14 cellular contexts compared by ENCODE assay signal in genomic region chr10:28304032-28304571, GRCh38. TPM values are rescaled to one million over a fixed set of nuclear protein-coding genes. Genes with fewer than 3 reads are reported as not detected.
A peak's percentile ranks its signal among the peaks of the same experiment; 100 is the strongest.
DNase-seq lines count a peak whose midpoint lies in the region; FAIRE-seq and TF ChIP-seq lines count a peak whose summit lies in the region.
"Had no signal": no experiment of that assay in that cellular context is flagged by ENCODE, and none has a peak within 500 bp of the region (broad histone marks: within the 10 kb centered on the region; RNA-seq: fewer than 3 reads in every experiment).

No MANE protein-coding gene starts in this region.

- dilution Hi-C loops in endothelial cell of umbilical vein (cut with MboI; ENCODE audit: extremely low pct_ligation_motif_present, low sequenced_read_pairs), result no loop called here

- H3K4me3 Mint-ChIP-seq in activated CD4-positive, alpha-beta T cell treated with anti-CD3 and anti-CD28 coated beads, Interleukin-2, amount 10 ng/mL, durations not matched to agents 7 days and 5 days, result peak overlapping the region; percentile 93

- no peak for FAIRE-seq in endothelial cell of umbilical vein (lab: Jason Lieb, UNC)
- FAIRE-seq: HTR-8/SVneo had no signal

- no peaks in the 10 kb centered on the region for H3K9me3 Mint-ChIP-seq in activated CD4-positive, alpha-beta T cell treated with anti-CD3 and anti-CD28 coated beads, Interleukin-2, amount 10 ng/mL, durations not matched to agents 7 days and 5 days

- peaks cover 6% of the 10 kb centered on the region for H3K4me1 ChIP-seq in endothelial cell of umbilical vein (ENCODE audit: control insufficient read depth, extremely low read depth, insufficient read depth, low read length)
- H3K4me1 ChIP-seq in rectal smooth muscle tissue (ENCODE audit: control insufficient read depth, insufficient read depth, low read length), result no peaks in the 10 kb centered on the region

- H3K27me3 Mint-ChIP-seq in activated CD4-positive, alpha-beta T cell treated with anti-CD3 and anti-CD28 coated beads, Interleukin-2, amount 10 ng/mL, durations not matched to agents 7 days and 5 days, result peaks cover 30% of the 10 kb centered on the region

- intact Hi-C loops in endothelial cell of umbilical vein (cut with micrococcal nuclease) (loop anchor here (5.0 kb wide), 1 partner anchor 217 kb away; no protein-coding TSS in a partner anchor), lower leg skin (cut with DNase I; ENCODE audit: low total_unique reads) (no loop called here)

- H3K27me3 ChIP-seq in endothelial cell of umbilical vein (ENCODE audit: control insufficient read depth in 2 of 2, insufficient read depth in 2 of 2, low read length in 2 of 2) (peaks cover 27 to 42% of the 10 kb centered on the region in 2 experiments), rectal smooth muscle tissue (ENCODE audit: control insufficient read depth, insufficient read depth, low read length) (no peaks in the 10 kb centered on the region)
- H3K27me3 ChIP-seq: Peyer's patch had no signal

- no peak for DNase-seq in activated CD4-positive, alpha-beta T cell treated with anti-CD3 and anti-CD28 coated beads, Interleukin-2, amount 10 ng/mL, durations not matched to agents 7 days and 5 days
- DNase-seq in activated CD4-positive, alpha-beta T cell treated with anti-CD3 and anti-CD28 coated beads, Interleukin-2, amount 50 U/mL, for 4 hours, result no peak
- DNase-seq in NOMO-1 treated with DMSO at 0.1 percent for 48 hours (lab: John Stamatoyannopoulos, UW; ENCODE audit: unreplicated experiment) (peak; percentile 56), endothelial cell of umbilical vein (ENCODE audit: low read depth, low spot score) (no peak), lower leg skin (ENCODE audit: low spot score in 2 of 2) (no peak), NCI-H1105 (lab: John Stamatoyannopoulos, UW) (no peak), iPS-NIHi7 (ENCODE audit: extremely low spot score) (no peak)
- DNase-seq: activated gamma-delta T cell; foreskin fibroblast; NCI-H187 treated with DMSO at 0.1 percent for 48 hours; Peyer's patch; stimulated activated CD4-positive, alpha-beta T cell treated with anti-CD3 and anti-CD28 coated beads, Interleukin-4, amount 100 ng/mL, for 24 hours had no signal

- BruUV-seq in endothelial cell of umbilical vein (replicated peaks; lab: Mats Ljungman, UMichigan), result no TSS peak

- H3K36me3 Mint-ChIP-seq in activated CD4-positive, alpha-beta T cell treated with anti-CD3 and anti-CD28 coated beads, Interleukin-2, amount 10 ng/mL, durations not matched to agents 7 days and 5 days (ENCODE audit: low read depth), result no peaks in the 10 kb centered on the region

- no peak overlapping the region for H3K27ac ChIP-seq in endothelial cell of umbilical vein (ENCODE audit: insufficient read depth, low read depth, low read length)
- no peak overlapping the region for H3K27ac ChIP-seq in rectal smooth muscle tissue (ENCODE audit: low read depth, low read length)

- H2AFZ ChIP-seq in endothelial cell of umbilical vein (ENCODE audit: low read depth, low read length), result no peak overlapping the region

- H3K4me1 Mint-ChIP-seq in activated CD4-positive, alpha-beta T cell treated with anti-CD3 and anti-CD28 coated beads, Interleukin-2, amount 10 ng/mL, durations not matched to agents 7 days and 5 days, result peaks cover 52% of the 10 kb centered on the region

- 47 to 52% methylated on average over 3 of the region's 3 CpGs for WGBS in lower leg skin, 2 donors

- H3K9me3 ChIP-seq in endothelial cell of umbilical vein (replicated peaks; ENCODE audit: control insufficient read depth, insufficient read depth, low read length), result no peaks in the 10 kb centered on the region
- H3K9me3 ChIP-seq: Peyer's patch had no signal

- TF ChIP-seq POLR2A in endothelial cell of umbilical vein (IDR thresholded peaks at IDR 0.05; ENCODE audit: low read depth, low read length) (no peak), lower leg skin (IDR thresholded peaks at IDR 0.05) (no peak)

- H3K9me1 ChIP-seq in endothelial cell of umbilical vein (replicated peaks; ENCODE audit: control insufficient read depth, extremely low read depth, insufficient read depth, low read length), result no peaks in the 10 kb centered on the region

- CTCF ChIA-PET in activated CD4-positive, alpha-beta T cell treated with anti-CD3 and anti-CD28 coated beads, Interleukin-2, amount 10 ng/mL, durations not matched to agents 7 days and 5 days (lab: Charles Lee), result interaction anchor here (1.1 to 3.4 kb wide), 4 partner anchors 14 to 77 kb away, joined by 4 to 18 read pairs (median 10); no protein-coding TSS in a partner anchor
- CTCF ChIA-PET in endothelial cell of umbilical vein (lab: Charles Lee), result interaction anchor here (1.4 to 2.1 kb wide), 3 partner anchors 8 to 83 kb away, joined by 3 to 12 read pairs (median 4); no protein-coding TSS in a partner anchor

- H3K27ac Mint-ChIP-seq in activated CD4-positive, alpha-beta T cell treated with anti-CD3 and anti-CD28 coated beads, Interleukin-2, amount 10 ng/mL, durations not matched to agents 7 days and 5 days, result no peak overlapping the region

- no peaks in the 10 kb centered on the region for H4K20me1 ChIP-seq in endothelial cell of umbilical vein (replicated peaks; ENCODE audit: control insufficient read depth, extremely low read depth, insufficient read depth, low read length)

- H3K9ac ChIP-seq in endothelial cell of umbilical vein (replicated peaks; ENCODE audit: extremely low read depth, insufficient read depth, low read length), result no peak overlapping the region
- no peak overlapping the region for H3K9ac ChIP-seq in rectal smooth muscle tissue (ENCODE audit: low read length)

- TF ChIP-seq CTCF in endothelial cell of umbilical vein (IDR thresholded peaks at IDR 0.05; ENCODE audit: extremely low read depth in 1 of 2, insufficient read depth in 1 of 2, low read depth in 1 of 2, low read length in 2 of 2) (no peak), lower leg skin (IDR thresholded peaks at IDR 0.05) (no peak)

- POLR2A ChIA-PET in activated CD4-positive, alpha-beta T cell treated with anti-CD3 and anti-CD28 coated beads, Interleukin-2, amount 10 ng/mL, durations not matched to agents 7 days and 5 days (lab: Charles Lee), result interaction anchor here (0.6 kb wide), 1 partner anchor 37 kb away, joined by 3 read pairs; no protein-coding TSS in a partner anchor
- POLR2A ChIA-PET in endothelial cell of umbilical vein (lab: Charles Lee), result no interaction called here

- H3K79me2 ChIP-seq in endothelial cell of umbilical vein (ENCODE audit: control insufficient read depth, insufficient read depth, low read length), result no peaks in the 10 kb centered on the region

- no peak overlapping the region for H3K4me2 ChIP-seq in endothelial cell of umbilical vein (ENCODE audit: insufficient read depth, low read length)

- H3K36me3 ChIP-seq in endothelial cell of umbilical vein (ENCODE audit: control insufficient read depth in 2 of 2, extremely low read depth in 1 of 2, insufficient read depth in 2 of 2, low read length in 2 of 2) (no peaks in the 10 kb centered on the region), rectal smooth muscle tissue (ENCODE audit: control insufficient read depth, insufficient read depth, low read length) (no peaks in the 10 kb centered on the region)
- H3K36me3 ChIP-seq: Peyer's patch had no signal

- no peak overlapping the region for H3K4me3 ChIP-seq in endothelial cell of umbilical vein (replicated peaks in 1 of 3; ENCODE audit: insufficient read depth in 1 of 3, low read depth in 1 of 3, low read length in 3 of 3)
- peak overlapping the region; percentile 78 for H3K4me3 ChIP-seq in rectal smooth muscle tissue (ENCODE audit: low read length)
- no peak overlapping the region for H3K4me3 ChIP-seq in lower leg skin (ENCODE audit: low read depth, poor library complexity, severe bottlenecking)

TF ChIP-seq in endothelial cell of umbilical vein, 7 proteins besides CTCF, POLR2A, EP300 and RAD21:
- TF ChIP-seq POLR2AphosphoS5 (IDR thresholded peaks at IDR 0.05; ENCODE audit: insufficient read depth, low read depth, low read length) (no peak), MYC (IDR thresholded peaks at IDR 0.05; ENCODE audit: low read depth, low read length) (no peak), JUN (IDR thresholded peaks at IDR 0.05; ENCODE audit: borderline replicate concordance, insufficient read depth, insufficient read length, low read depth) (no peak), GATA2 (IDR thresholded peaks at IDR 0.05; ENCODE audit: insufficient read depth, insufficient read length, low read depth, low read length) (no peak), EZH2 (IDR thresholded peaks at IDR 0.05; ENCODE audit: borderline replicate concordance, low read depth, low read length, severe bottlenecking) (peak; percentile 6)
- TF ChIP-seq, protein P1, sequence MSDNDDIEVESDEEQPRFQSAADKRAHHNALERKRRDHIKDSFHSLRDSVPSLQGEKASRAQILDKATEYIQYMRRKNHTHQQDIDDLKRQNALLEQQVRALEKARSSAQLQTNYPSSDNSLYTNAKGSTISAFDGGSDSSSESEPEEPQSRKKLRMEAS (IDR thresholded peaks at IDR 0.05; ENCODE audit: insufficient read depth, insufficient read length), result no peak
TF ChIP-seq in endothelial cell of umbilical vein: peak in this region for 1.

RNA-seq across cellular contexts. Expression of gene MPP7, which starts 1.2 kb away (rescaled TPM):
- 10 to 100 TPM; 18.7 to 20.2 TPM for total RNA-seq in activated CD4-positive, alpha-beta T cell treated with anti-CD3 and anti-CD28 coated beads, Interleukin-2, amount 10 ng/mL, durations not matched to agents 7 days and 5 days
- total RNA-seq in endothelial cell of umbilical vein (0.73 and 1.0 TPM in 2 replicates), lower leg skin (10 to 100 TPM; 48.2 to 66.7 (median 59.0) TPM)
- polyA plus RNA-seq in endothelial cell of umbilical vein, result 0.08 and 0.17 TPM in 2 replicates
- 0.11 and 0.12 TPM in 2 replicates for polyA plus RNA-seq in endothelial cell of umbilical vein (2011; cell fraction: cytosol; rRNA removed)
- 0.17 and 0.22 TPM in 2 replicates for polyA plus RNA-seq in endothelial cell of umbilical vein (2011; cell fraction: nucleus; rRNA removed)
- 0.11 and 0.13 TPM in 2 replicates for polyA plus RNA-seq in endothelial cell of umbilical vein (2012)
- 1.3 and 1.7 TPM in 2 replicates for polyA minus RNA-seq in endothelial cell of umbilical vein
- polyA minus RNA-seq in endothelial cell of umbilical vein (2011; cell fraction: cytosol; rRNA and poly(A)+ RNA removed), result 6.6 TPM
- 0.53 and 1.2 TPM in 2 replicates for polyA minus RNA-seq in endothelial cell of umbilical vein (2011; cell fraction: nucleus; rRNA and poly(A)+ RNA removed)
